Comparison of ENCODE assay signal across 8 cellular contexts in genomic region chr7:129187681-129188371, GRCh38. TPM values are rescaled to one million over a fixed set of nuclear protein-coding genes. Genes with fewer than 3 reads are reported as not detected.
DNase-seq lines count a peak whose midpoint lies in the region; ATAC-seq, FAIRE-seq and TF ChIP-seq lines count a peak whose summit lies in the region.

No MANE protein-coding gene starts in this region.

- H3K4me3 Mint-ChIP-seq in Calu3 (ENCODE audit: low read depth, unreplicated experiment): peak overlapping the region; percentile 65

- H3K36me3 ChIP-seq in NT2/D1 (ENCODE audit: insufficient read depth, insufficient read length, low read length) (peaks cover 11% of the 10 kb centered on the region), pancreas (no peaks in the 10 kb centered on the region)

- no peak for FAIRE-seq in pancreas (lab: Jason Lieb, UNC)

- H3K27ac Mint-ChIP-seq in Calu3 (ENCODE audit: unreplicated experiment): no peak overlapping the region

- CTCF ChIA-PET in Calu3 (lab: Charles Lee): no interaction called here

- no TSS peak for BruUV-seq in Calu3 (replicated peaks; lab: Mats Ljungman, UMichigan)

- no peak overlapping the region for H3K27ac ChIP-seq in pancreas

- peaks cover 5% of the 10 kb centered on the region for H3K36me3 Mint-ChIP-seq in Calu3 (ENCODE audit: insufficient read depth, unreplicated experiment)

- intact Hi-C loops in Calu3 (cut with micrococcal nuclease; ENCODE audit: unreplicated experiment): no loop called here
- intact Hi-C loops in pancreas (cut with DNase I): no loop called here

- H3K9me3 Mint-ChIP-seq in Calu3 (ENCODE audit: low read depth, unreplicated experiment): no peaks in the 10 kb centered on the region

- peak overlapping the region; percentile 95 for H3K9ac ChIP-seq in NT2/D1 (ENCODE audit: insufficient read length, low read depth)

- TF ChIP-seq CTCF in Calu3 (IDR thresholded peaks at IDR 0.05; ENCODE audit: unreplicated experiment) (no peak), epithelial cell of esophagus (IDR thresholded peaks at IDR 0.05; ENCODE audit: insufficient read depth, low read depth, low read length, missing control alignments) (no peak), pancreas (IDR thresholded peaks at IDR 0.05) (no peak)

- peaks cover 51% of the 10 kb centered on the region for H3K27me3 Mint-ChIP-seq in Calu3 (ENCODE audit: unreplicated experiment)

- H3K4me1 ChIP-seq in NT2/D1 (ENCODE audit: insufficient read depth, insufficient read length): peaks cover 3% of the 10 kb centered on the region
- H3K4me1 ChIP-seq in pancreas: peaks cover 0 to 4% (median 0%) of the 10 kb centered on the region in 3 donors

- peaks cover 9% of the 10 kb centered on the region for H3K4me1 Mint-ChIP-seq in Calu3 (ENCODE audit: low read depth, unreplicated experiment)

- 21% methylated on average over 14 of the region's 14 CpGs for WGBS in pancreas, 2 donors

- ATAC-seq in pancreas (peak in 3 of 4 donors; percentile 4 to 12 (median 8)), GM19351 (IDR thresholded peaks at IDR 0.05; ENCODE audit: unreplicated experiment) (no peak), GM21529 (IDR thresholded peaks at IDR 0.05; ENCODE audit: unreplicated experiment) (no peak)

- no peaks in the 10 kb centered on the region for H3K9me3 ChIP-seq in NT2/D1 (ENCODE audit: insufficient read depth, low read length)
- no peaks in the 10 kb centered on the region for H3K9me3 ChIP-seq in pancreas

- H3K27me3 ChIP-seq in NT2/D1 (ENCODE audit: insufficient read depth, insufficient read length) (peaks cover 47% of the 10 kb centered on the region), pancreas (no peaks in the 10 kb centered on the region)

- DNase-seq in Calu3 (no peak), NT2/D1 (ENCODE audit: low read depth, low spot score) (no peak), epithelial cell of esophagus (ENCODE audit: low read depth) (no peak), pancreas (no peak), NCI-H345 treated with DMSO at 0.1 percent for 48 hours (lab: John Stamatoyannopoulos, UW; ENCODE audit: unreplicated experiment) (no peak), NCI-H1694 treated with DMSO at 0.1 percent for 48 hours (lab: John Stamatoyannopoulos, UW) (no peak)

- peak overlapping the region; percentile 85 for H3K4me3 ChIP-seq in NT2/D1 (ENCODE audit: insufficient read length, low read depth)
- H3K4me3 ChIP-seq in epithelial cell of esophagus (ENCODE audit: low read length): peak overlapping the region; percentile 70
- H3K4me3 ChIP-seq in pancreas: peak overlapping the region; percentile 40 to 87 (median 81)

RNA-seq across cellular contexts. Expression of gene SMO, which starts 0.6 kb away (rescaled TPM):
- 2.1 and 3.6 TPM in 2 replicates for total RNA-seq in Calu3 (2022)
- 10 to 100 TPM in 1 of 6 donors, 1 to 10 TPM in 5; 2.6 to 13.4 (median 4.3) TPM for total RNA-seq in pancreas
- polyA plus RNA-seq in pancreas: 1 to 10 TPM; 4.0 to 6.9 TPM

RNA-seq across cellular contexts. Expression of gene AHCYL2, which starts 37.0 kb away (rescaled TPM):
- total RNA-seq in Calu3 (2022) (54.6 and 66.4 TPM in 2 replicates), pancreas (10 to 100 TPM; 11.5 to 16.8 (median 13.7) TPM)
- polyA plus RNA-seq in pancreas: 1 to 10 TPM; 5.1 to 8.7 TPM

RNA-seq across cellular contexts. Expression of gene TSPAN33, which starts 43.3 kb away (rescaled TPM):
- 12.4 and 13.4 TPM in 2 replicates for total RNA-seq in Calu3 (2022)
- total RNA-seq in pancreas: 10 to 100 TPM in 5 of 6 donors, 1 to 10 TPM in 1; 6.9 to 37.9 (median 18.0) TPM
- polyA plus RNA-seq in pancreas: 10 to 100 TPM; 11.2 to 14.2 TPM

Comparison
In these comparisons a context has a peak if more than half of its experiments do, and no peak if none do; other contexts are left out.
1. ATAC-seq: peak in pancreas (3 of 4); none in GM19351 (single experiment) and GM21529 (single experiment).
2. Peak in every context shown above with its lines, with median percentiles within 50 percentile points of each other: H3K4me3 ChIP-seq.